ENCODE assay signal across 8 cellular contexts in the genomic region with DNA sequence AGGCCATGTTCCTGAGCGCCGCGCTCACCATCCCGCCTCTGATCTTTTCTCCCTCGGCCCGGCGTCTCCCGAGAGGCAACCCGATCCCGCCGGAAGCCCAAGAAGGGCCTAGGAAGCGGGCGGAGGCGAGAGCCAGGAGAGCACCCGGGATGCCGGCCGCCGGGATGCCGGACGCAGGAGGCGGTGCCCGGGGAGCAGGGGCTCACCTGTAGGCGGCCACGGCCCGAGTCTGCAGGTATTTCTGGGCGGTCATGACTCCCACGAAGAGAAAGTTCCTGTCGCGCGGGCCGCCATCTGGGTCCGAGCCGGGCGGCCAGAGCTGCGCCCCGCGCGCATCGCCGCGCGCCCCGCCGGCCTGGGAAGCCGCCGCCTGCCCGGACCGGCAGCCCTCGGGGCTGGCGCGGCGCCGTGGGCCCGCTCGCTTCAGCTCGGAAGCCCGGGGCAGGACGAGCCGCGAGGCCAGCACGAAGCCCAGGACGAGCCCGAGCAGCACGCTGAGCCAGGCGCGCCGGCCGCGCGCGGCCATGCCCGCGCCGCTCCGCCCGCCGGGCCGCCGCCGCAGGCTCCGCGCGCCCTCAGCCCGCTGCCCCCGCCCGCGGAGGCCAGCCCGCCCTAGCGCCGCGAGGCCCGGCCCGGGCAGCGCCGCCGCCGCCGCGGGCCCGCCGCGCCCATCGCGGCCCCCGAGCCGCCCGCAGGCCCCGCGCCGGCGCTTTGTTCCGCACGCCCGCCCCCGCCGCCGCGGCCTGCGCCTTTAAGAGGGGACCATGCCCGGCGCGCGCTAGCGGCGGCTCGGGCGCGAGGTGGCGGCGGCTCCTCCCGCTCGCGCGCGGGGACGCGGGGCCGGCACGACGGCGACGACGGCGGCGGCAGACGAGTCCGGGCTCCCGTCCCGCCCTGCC. TPM values are rescaled to one million over a fixed set of nuclear protein-coding genes. Genes with fewer than 3 reads are reported as not detected.
A peak's percentile ranks its signal among the peaks of the same experiment; 100 is the strongest.
DNase-seq lines count a peak whose midpoint lies in the region; ATAC-seq, FAIRE-seq and TF ChIP-seq lines count a peak whose summit lies in the region.

No MANE protein-coding gene starts in this region.

- H3K27ac ChIP-seq in pancreas, result peak overlapping the region; percentile 51 to 82 (median 70)

- H3K9me3 Mint-ChIP-seq in activated T-helper 2 cell treated with anti-CD3 and anti-CD28 coated beads, Interferon-gamma antibody, Interleukin-2, Interleukin-4, amounts not matched to agents 10 μg/mL and 5 μg/mL and 100 μg/mL, durations not matched to agents 14 hours and 24 hours and 36 hours, result no peaks in the 10 kb centered on the region

- no peak for FAIRE-seq in pancreas (lab: Jason Lieb, UNC)

- peak overlapping the region; percentile 73 for H3K27ac Mint-ChIP-seq in activated T-helper 2 cell treated with anti-CD3 and anti-CD28 coated beads, Interferon-gamma antibody, Interleukin-2, Interleukin-4, amounts not matched to agents 10 μg/mL and 5 μg/mL and 100 μg/mL, durations not matched to agents 14 hours and 24 hours and 36 hours

- H3K27me3 ChIP-seq in pancreas, result no peaks in the 10 kb centered on the region

- no peaks in the 10 kb centered on the region for H3K36me3 ChIP-seq in pancreas

- no peaks in the 10 kb centered on the region for H3K27me3 Mint-ChIP-seq in activated T-helper 2 cell treated with anti-CD3 and anti-CD28 coated beads, Interferon-gamma antibody, Interleukin-2, Interleukin-4, amounts not matched to agents 10 μg/mL and 5 μg/mL and 100 μg/mL, durations not matched to agents 14 hours and 24 hours and 36 hours (ENCODE audit: low read depth)

- WGBS in pancreas, 2 donors, result 0% methylated on average over 71 to 149 of the region's 149 CpGs

- H3K4me3 Mint-ChIP-seq in activated T-helper 2 cell treated with anti-CD3 and anti-CD28 coated beads, Interferon-gamma antibody, Interleukin-2, Interleukin-4, amounts not matched to agents 10 μg/mL and 5 μg/mL and 100 μg/mL, durations not matched to agents 14 hours and 24 hours and 36 hours (ENCODE audit: low read depth), result peak overlapping the region; percentile 81

- H3K4me3 ChIP-seq in pancreas, result peak overlapping the region; percentile 61 to 84 (median 82)

- peak; percentile 25 to 40 for DNase-seq in SHP77 (lab: John Stamatoyannopoulos, UW)
- no peak for DNase-seq in SHP77 treated with DMSO at 0.1 percent for 48 hours (lab: John Stamatoyannopoulos, UW)
- DNase-seq in NCI-H146 (lab: John Stamatoyannopoulos, UW), result peak; percentile 79
- DNase-seq in activated T-helper 2 cell treated with anti-CD3 and anti-CD28 coated beads, Interferon-gamma antibody, Interleukin-2, Interleukin-4, amounts not matched to agents 10 μg/mL and 5 μg/mL and 100 μg/mL, durations not matched to agents 14 hours and 24 hours and 36 hours (ENCODE audit: low spot score), result no peak
- DNase-seq in germinal center (ENCODE audit: low spot score), result peak; percentile 71
- DNase-seq in pancreas, result peak in 5 of 6 donors; percentile 30 to 84 (median 61)
- no peak for DNase-seq in posterior vena cava (ENCODE audit: low spot score)

- H3K4me1 Mint-ChIP-seq in activated T-helper 2 cell treated with anti-CD3 and anti-CD28 coated beads, Interferon-gamma antibody, Interleukin-2, Interleukin-4, amounts not matched to agents 10 μg/mL and 5 μg/mL and 100 μg/mL, durations not matched to agents 14 hours and 24 hours and 36 hours (ENCODE audit: low read depth), result peaks cover 63% of the 10 kb centered on the region

- H3K4me1 ChIP-seq in pancreas, result peaks cover 0 to 14% (median 7%) of the 10 kb centered on the region in 3 donors

- intact Hi-C loops in activated T-helper 2 cell treated with anti-CD3 and anti-CD28 coated beads, Interferon-gamma antibody, Interleukin-2, Interleukin-4, amounts not matched to agents 10 μg/mL and 5 μg/mL and 100 μg/mL, durations not matched to agents 14 hours and 24 hours and 36 hours (cut with micrococcal nuclease), result loop anchor here (5.0 to 10.0 kb wide), 2 partner anchors 336 to 649 kb away; partner anchors contain the start of genes ASB7, LINS1 and LRRK1
- intact Hi-C loops in pancreas (cut with DNase I), result no loop called here
- intact Hi-C loops in posterior vena cava (cut with DNase I), result loop anchor here in 1 of 2 donors (5.0 kb wide), 1 partner anchor 54 kb away; no protein-coding TSS in a partner anchor

- TF ChIP-seq CTCF in pancreas (IDR thresholded peaks at IDR 0.05), result no peak

- ATAC-seq in HG02610 (IDR thresholded peaks at IDR 0.05; ENCODE audit: unreplicated experiment) (peak; percentile 32), pancreas (peak; percentile 55 to 77 (median 67))

- H3K36me3 Mint-ChIP-seq in activated T-helper 2 cell treated with anti-CD3 and anti-CD28 coated beads, Interferon-gamma antibody, Interleukin-2, Interleukin-4, amounts not matched to agents 10 μg/mL and 5 μg/mL and 100 μg/mL, durations not matched to agents 14 hours and 24 hours and 36 hours (ENCODE audit: low read depth), result peaks cover 40% of the 10 kb centered on the region

- no peaks in the 10 kb centered on the region for H3K9me3 ChIP-seq in pancreas

RNA-seq across cellular contexts. Expression of gene CHSY1, which starts 0.7 kb away (rescaled TPM):
- 50.5 and 52.2 TPM in 2 replicates for total RNA-seq in activated T-helper 2 cell treated with anti-CD3 and anti-CD28 coated beads, Interferon-gamma antibody, Interleukin-2, Interleukin-4, amounts not matched to agents 10 μg/mL and 5 μg/mL and 100 μg/mL, durations not matched to agents 14 hours and 24 hours and 36 hours
- total RNA-seq in pancreas (10 to 100 TPM in 1 of 6 donors, 1 to 10 TPM in 5; 4.6 to 11.2 (median 6.6) TPM), posterior vena cava (10 to 100 TPM; 48.6 to 57.3 TPM)
- 1 to 10 TPM; 3.4 to 4.9 TPM for polyA plus RNA-seq in pancreas

RNA-seq across cellular contexts. Expression of gene SELENOS, which starts 26.1 kb away (rescaled TPM):
- 39.2 and 40.5 TPM in 2 replicates for total RNA-seq in activated T-helper 2 cell treated with anti-CD3 and anti-CD28 coated beads, Interferon-gamma antibody, Interleukin-2, Interleukin-4, amounts not matched to agents 10 μg/mL and 5 μg/mL and 100 μg/mL, durations not matched to agents 14 hours and 24 hours and 36 hours
- total RNA-seq in pancreas (10 to 100 TPM; 26.6 to 50.4 (median 36.1) TPM), posterior vena cava (10 to 100 TPM; 67.4 to 76.7 TPM)
- 10 to 100 TPM; 50.3 to 72.7 TPM for polyA plus RNA-seq in pancreas

RNA-seq across cellular contexts. Expression of gene SNRPA1, which starts 43.9 kb away (rescaled TPM):
- 189 and 197 TPM in 2 replicates for total RNA-seq in activated T-helper 2 cell treated with anti-CD3 and anti-CD28 coated beads, Interferon-gamma antibody, Interleukin-2, Interleukin-4, amounts not matched to agents 10 μg/mL and 5 μg/mL and 100 μg/mL, durations not matched to agents 14 hours and 24 hours and 36 hours
- total RNA-seq in pancreas, result 10 to 100 TPM; 16.7 to 25.4 (median 22.5) TPM
- 10 to 100 TPM; 27.2 to 37.2 TPM for polyA plus RNA-seq in pancreas
- total RNA-seq in posterior vena cava, result 10 to 100 TPM; 33.6 to 38.2 TPM

Comparison
In these comparisons a context has a peak if more than half of its experiments do, and no peak if none do; other contexts are left out.
1. DNase-seq: peak in SHP77 (2 of 2), NCI-H146 (single experiment), germinal center (single experiment) and pancreas (5 of 6); none in SHP77 treated with DMSO at 0.1 percent for 48 hours (single experiment), activated T-helper 2 cell treated with anti-CD3 and anti-CD28 coated beads, Interferon-gamma antibody, Interleukin-2, Interleukin-4, amounts not matched to agents 10 μg/mL and 5 μg/mL and 100 μg/mL, durations not matched to agents 14 hours and 24 hours and 36 hours (single experiment) and posterior vena cava (single experiment).